Comparison of ENCODE assay signal across 23 cellular contexts in genomic region chr12:14072952-14073351, GRCh38.
DNase-seq lines count a peak whose midpoint lies in the region; ATAC-seq and TF ChIP-seq lines count a peak whose summit lies in the region.
"Had no signal": no experiment of that assay in that cellular context is flagged by ENCODE, and none has a peak within 500 bp of the region (broad histone marks: within the 10 kb centered on the region; RNA-seq: fewer than 3 reads in every experiment).

No MANE protein-coding gene starts in this region.

- WGBS in heart right ventricle, 2 donors, result 36 to 52% methylated on average over 1 of the region's 1 CpG

- ATAC-seq in heart right ventricle (peak in 6 of 8 donors; percentile 33 to 84 (median 67)), left lung (peak; percentile 31)
- ATAC-seq: PC-3 had no signal

- no peak overlapping the region for H3K4me3 ChIP-seq in heart right ventricle
- H3K4me3 ChIP-seq in left lung, result no peak overlapping the region
- no peak overlapping the region for H3K4me3 ChIP-seq in subcutaneous abdominal adipose tissue (ENCODE audit: low read depth in 1 of 5, low read length in 5 of 5)
- H3K4me3 ChIP-seq in H7 (ENCODE audit: insufficient read depth, low read depth, low read length), result no peak overlapping the region
- H3K4me3 ChIP-seq: BLaER1 had no signal

- H3K27me3 ChIP-seq in heart right ventricle, result no peaks in the 10 kb centered on the region
- H3K27me3 ChIP-seq in left lung, result no peaks in the 10 kb centered on the region
- H3K27me3 ChIP-seq in subcutaneous abdominal adipose tissue (ENCODE audit: control insufficient read depth in 5 of 5, insufficient read depth in 4 of 5, low read length in 5 of 5), result no peaks in the 10 kb centered on the region
- H3K27me3 ChIP-seq in H7 (ENCODE audit: control insufficient read depth, insufficient read depth, low read length), result no peaks in the 10 kb centered on the region
- H3K27me3 ChIP-seq: BLaER1 had no signal

- H3K9ac ChIP-seq in subcutaneous abdominal adipose tissue (ENCODE audit: low read length in 5 of 5), result peak overlapping the region in 2 of 5 donors; percentile 35 to 60
- H3K9ac ChIP-seq: BLaER1 had no signal

- TF ChIP-seq CTCF in heart right ventricle (IDR thresholded peaks at IDR 0.05) (no peak), left lung (IDR thresholded peaks at IDR 0.05) (no peak)

- no peaks in the 10 kb centered on the region for H3K4me1 ChIP-seq in heart right ventricle
- no peaks in the 10 kb centered on the region for H3K4me1 ChIP-seq in left lung
- H3K4me1 ChIP-seq in subcutaneous abdominal adipose tissue (ENCODE audit: control insufficient read depth in 5 of 5, insufficient read depth in 5 of 5, low read length in 5 of 5), result peaks cover 0 to 52% (median 16%) of the 10 kb centered on the region in 5 donors
- H3K4me1 ChIP-seq: BLaER1 had no signal

- no peaks in the 10 kb centered on the region for H3K36me3 ChIP-seq in heart right ventricle
- no peaks in the 10 kb centered on the region for H3K36me3 ChIP-seq in left lung
- no peaks in the 10 kb centered on the region for H3K36me3 ChIP-seq in subcutaneous abdominal adipose tissue (ENCODE audit: control insufficient read depth in 5 of 5, insufficient read depth in 5 of 5, low read length in 5 of 5)
- no peaks in the 10 kb centered on the region for H3K36me3 ChIP-seq in H7 (replicated peaks; ENCODE audit: control insufficient read depth, insufficient read depth, low read length)
- H3K36me3 ChIP-seq: BLaER1 had no signal

- intact Hi-C loops in heart right ventricle (cut with DNase I) (no loop called here), left lung (cut with DNase I) (no loop called here)

- H3K9me3 ChIP-seq in heart right ventricle (peaks cover 0 to 21% (median 6%) of the 10 kb centered on the region in 11 donors), left lung (peaks cover 0 to 12% of the 10 kb centered on the region in 2 donors), subcutaneous abdominal adipose tissue (ENCODE audit: control insufficient read depth in 5 of 5, low read length in 5 of 5) (peaks cover 4 to 14% (median 6%) of the 10 kb centered on the region in 5 donors)

- H3K27ac ChIP-seq in heart right ventricle (peak overlapping the region in 2 of 10 donors; percentile 16 to 25), left lung (no peak overlapping the region), subcutaneous abdominal adipose tissue (ENCODE audit: low read depth, low read length) (peak overlapping the region; percentile 89)
- H3K27ac ChIP-seq: 22Rv1, BLaER1 had no signal

- DNase-seq in NOMO-1 treated with DMSO at 0.1 percent for 48 hours (lab: John Stamatoyannopoulos, UW; ENCODE audit: unreplicated experiment) (peak; percentile 16), NOMO-1 treated with dmso at 0.1 percent for 144 hours (lab: John Stamatoyannopoulos, UW; ENCODE audit: unreplicated experiment) (no peak), heart right ventricle (no peak), left lung (no peak), GOT3 (lab: John Stamatoyannopoulos, UW) (no peak), H7 (no peak)
- no peak for DNase-seq in activated naive CD4-positive, alpha-beta T cell treated with anti-CD3 and anti-CD28 coated beads, Interleukin-2, amount 50 U/mL, for 16 hours
- DNase-seq: ACHN; CD4-positive, alpha-beta T cell; COR-L47; DMS79; Karpas-422; NCI-H1694; NCI-H2081; NCI-H2171 treated with DMSO at 0.1 percent for 48 hours; NCI-H524 treated with DMSO at 0.1 percent for 48 hours; NCI-H82; PC-3; RPMI8226; SIG-M5 had no signal
